ENCODE assay signal across 2 cellular contexts in the genomic region with DNA sequence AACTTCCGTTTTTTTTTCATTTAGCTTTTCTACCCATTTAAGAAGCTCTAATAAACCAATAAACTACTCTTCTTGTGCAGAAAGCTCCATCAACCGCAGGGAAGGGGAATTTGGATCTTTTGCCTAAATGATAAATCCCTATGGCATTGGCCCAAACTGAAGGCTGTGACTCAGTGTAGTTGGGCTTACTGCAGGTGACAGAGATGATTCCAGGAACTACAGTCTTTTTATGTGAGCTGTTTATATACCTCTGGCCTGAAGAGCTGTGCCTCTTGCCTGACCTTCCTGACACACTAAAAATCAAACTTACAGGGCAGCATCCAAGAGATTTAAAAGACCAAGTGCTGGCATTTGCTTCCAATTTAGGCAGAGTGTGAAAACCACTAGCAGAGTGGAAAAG.
TF ChIP-seq lines count a peak whose summit lies in the region.

No MANE protein-coding gene starts in this region.

TF ChIP-seq in liver, 16 proteins besides CTCF, POLR2A, EP300 and RAD21:
- no peak for TF ChIP-seq TAF1 (conservative IDR thresholded peaks at IDR 0.05)
- TF ChIP-seq SP1 (IDR thresholded peaks at IDR 0.05): no peak
- TF ChIP-seq, protein P1, sequence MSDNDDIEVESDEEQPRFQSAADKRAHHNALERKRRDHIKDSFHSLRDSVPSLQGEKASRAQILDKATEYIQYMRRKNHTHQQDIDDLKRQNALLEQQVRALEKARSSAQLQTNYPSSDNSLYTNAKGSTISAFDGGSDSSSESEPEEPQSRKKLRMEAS (IDR thresholded peaks at IDR 0.05): no peak
- TF ChIP-seq HNF4G (IDR thresholded peaks at IDR 0.05): no peak
- no peak for TF ChIP-seq HNF4A (conservative IDR thresholded peaks at IDR 0.05)
- no peak for TF ChIP-seq NR2F2 (IDR thresholded peaks at IDR 0.05)
- no peak for TF ChIP-seq JUND (IDR thresholded peaks at IDR 0.05)
- no peak for TF ChIP-seq EGR1 (IDR thresholded peaks at IDR 0.05; ENCODE audit: low read depth in 2 of 2)
- TF ChIP-seq FOXA2 (IDR thresholded peaks at IDR 0.05): no peak
- TF ChIP-seq, protein P2, sequence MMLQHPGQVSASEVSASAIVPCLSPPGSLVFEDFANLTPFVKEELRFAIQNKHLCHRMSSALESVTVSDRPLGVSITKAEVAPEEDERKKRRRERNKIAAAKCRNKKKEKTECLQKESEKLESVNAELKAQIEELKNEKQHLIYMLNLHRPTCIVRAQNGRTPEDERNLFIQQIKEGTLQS (IDR thresholded peaks at IDR 0.05): no peak
- no peak for TF ChIP-seq GABPA (IDR thresholded peaks at IDR 0.05 in 1 of 2, conservative IDR thresholded peaks at IDR 0.05 in 1 of 2)
- no peak for TF ChIP-seq FOXA1 (IDR thresholded peaks at IDR 0.05)
- TF ChIP-seq YY1 (IDR thresholded peaks at IDR 0.05): no peak
- TF ChIP-seq, protein P3, sequence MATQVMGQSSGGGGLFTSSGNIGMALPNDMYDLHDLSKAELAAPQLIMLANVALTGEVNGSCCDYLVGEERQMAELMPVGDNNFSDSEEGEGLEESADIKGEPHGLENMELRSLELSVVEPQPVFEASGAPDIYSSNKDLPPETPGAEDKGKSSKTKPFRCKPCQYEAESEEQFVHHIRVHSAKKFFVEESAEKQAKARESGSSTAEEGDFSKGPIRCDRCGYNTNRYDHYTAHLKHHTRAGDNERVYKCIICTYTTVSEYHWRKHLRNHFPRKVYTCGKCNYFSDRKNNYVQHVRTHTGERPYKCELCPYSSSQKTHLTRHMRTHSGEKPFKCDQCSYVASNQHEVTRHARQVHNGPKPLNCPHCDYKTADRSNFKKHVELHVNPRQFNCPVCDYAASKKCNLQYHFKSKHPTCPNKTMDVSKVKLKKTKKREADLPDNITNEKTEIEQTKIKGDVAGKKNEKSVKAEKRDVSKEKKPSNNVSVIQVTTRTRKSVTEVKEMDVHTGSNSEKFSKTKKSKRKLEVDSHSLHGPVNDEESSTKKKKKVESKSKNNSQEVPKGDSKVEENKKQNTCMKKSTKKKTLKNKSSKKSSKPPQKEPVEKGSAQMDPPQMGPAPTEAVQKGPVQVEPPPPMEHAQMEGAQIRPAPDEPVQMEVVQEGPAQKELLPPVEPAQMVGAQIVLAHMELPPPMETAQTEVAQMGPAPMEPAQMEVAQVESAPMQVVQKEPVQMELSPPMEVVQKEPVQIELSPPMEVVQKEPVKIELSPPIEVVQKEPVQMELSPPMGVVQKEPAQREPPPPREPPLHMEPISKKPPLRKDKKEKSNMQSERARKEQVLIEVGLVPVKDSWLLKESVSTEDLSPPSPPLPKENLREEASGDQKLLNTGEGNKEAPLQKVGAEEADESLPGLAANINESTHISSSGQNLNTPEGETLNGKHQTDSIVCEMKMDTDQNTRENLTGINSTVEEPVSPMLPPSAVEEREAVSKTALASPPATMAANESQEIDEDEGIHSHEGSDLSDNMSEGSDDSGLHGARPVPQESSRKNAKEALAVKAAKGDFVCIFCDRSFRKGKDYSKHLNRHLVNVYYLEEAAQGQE (IDR thresholded peaks at IDR 0.05): no peak
- TF ChIP-seq, protein P4, sequence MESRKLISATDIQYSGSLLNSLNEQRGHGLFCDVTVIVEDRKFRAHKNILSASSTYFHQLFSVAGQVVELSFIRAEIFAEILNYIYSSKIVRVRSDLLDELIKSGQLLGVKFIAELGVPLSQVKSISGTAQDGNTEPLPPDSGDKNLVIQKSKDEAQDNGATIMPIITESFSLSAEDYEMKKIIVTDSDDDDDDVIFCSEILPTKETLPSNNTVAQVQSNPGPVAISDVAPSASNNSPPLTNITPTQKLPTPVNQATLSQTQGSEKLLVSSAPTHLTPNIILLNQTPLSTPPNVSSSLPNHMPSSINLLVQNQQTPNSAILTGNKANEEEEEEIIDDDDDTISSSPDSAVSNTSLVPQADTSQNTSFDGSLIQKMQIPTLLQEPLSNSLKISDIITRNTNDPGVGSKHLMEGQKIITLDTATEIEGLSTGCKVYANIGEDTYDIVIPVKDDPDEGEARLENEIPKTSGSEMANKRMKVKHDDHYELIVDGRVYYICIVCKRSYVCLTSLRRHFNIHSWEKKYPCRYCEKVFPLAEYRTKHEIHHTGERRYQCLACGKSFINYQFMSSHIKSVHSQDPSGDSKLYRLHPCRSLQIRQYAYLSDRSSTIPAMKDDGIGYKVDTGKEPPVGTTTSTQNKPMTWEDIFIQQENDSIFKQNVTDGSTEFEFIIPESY (IDR thresholded peaks at IDR 0.05): no peak

TF ChIP-seq in HepG2, 621 proteins besides CTCF, POLR2A, EP300 and RAD21:
- TF ChIP-seq MBNL3 (CRISPR knock-in tag; conservative IDR thresholded peaks at IDR 0.05) (no peak), STAT5B (CRISPR knock-in tag; IDR thresholded peaks at IDR 0.05) (no peak), PHB2 (IDR thresholded peaks at IDR 0.05; ENCODE audit: partially characterized antibody) (no peak), ARNTL (CRISPR knock-in tag; IDR thresholded peaks at IDR 0.05) (no peak), ZFYVE20 (CRISPR knock-in tag; IDR thresholded peaks at IDR 0.05; ENCODE audit: borderline replicate concordance, low read depth) (no peak), HNRNPK (IDR thresholded peaks at IDR 0.05; ENCODE audit: low read depth, low read length, poor library complexity, severe bottlenecking) (no peak)
- TF ChIP-seq, protein P5, sequence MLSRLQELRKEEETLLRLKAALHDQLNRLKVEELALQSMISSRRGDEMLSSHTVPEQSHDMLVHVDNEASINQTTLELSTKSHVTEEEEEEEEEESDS (CRISPR knock-in tag; IDR thresholded peaks at IDR 0.05; ENCODE audit: borderline replicate concordance): no peak
